1 cellular context compared by ENCODE assay signal in genomic region chr3:78919021-78919755, GRCh38.
TF ChIP-seq lines count a peak whose summit lies in the region.

No MANE protein-coding gene starts in this region.

TF ChIP-seq in HepG2, 621 proteins besides CTCF, POLR2A, EP300 and RAD21 (continued from another document):
- TF ChIP-seq ZBTB39 (CRISPR knock-in tag; IDR thresholded peaks at IDR 0.05) (peak; percentile 53; the same call in 1 of the 2 replicates), ZNF816 (CRISPR knock-in tag; IDR thresholded peaks at IDR 0.05; ENCODE audit: borderline replicate concordance) (no peak; the same call in 1 of the 2 replicates), ZBTB14 (CRISPR knock-in tag; IDR thresholded peaks at IDR 0.05) (no peak), DDIT3 (CRISPR knock-in tag; IDR thresholded peaks at IDR 0.05) (0 out of 2 replicates have a peak, but pooled peaks have one; percentile 61), NR1H2 (CRISPR knock-in tag; IDR thresholded peaks at IDR 0.05; ENCODE audit: borderline replicate concordance, low read depth) (no peak), HNF1A (IDR thresholded peaks at IDR 0.05; ENCODE audit: low read depth) (peak; percentile 54; the same call in 1 of the 2 replicates), HNF1A (CRISPR knock-in tag; IDR thresholded peaks at IDR 0.05; ENCODE audit: borderline replicate concordance) (no peak), SOX13 (IDR thresholded peaks at IDR 0.05) (peak; percentile 36; the same call in 1 of the 2 replicates), SOX13 (CRISPR knock-in tag; conservative IDR thresholded peaks at IDR 0.05 in 1 of 2, IDR thresholded peaks at IDR 0.05 in 1 of 2) (peak in 1 of 2 experiments; percentile 70; a peak in 1 of 4 replicates), FOSL2 (CRISPR knock-in tag; IDR thresholded peaks at IDR 0.05) (peak; percentile 91), NR2F6 (IDR thresholded peaks at IDR 0.05) (peak; percentile 66), NR2F6 (CRISPR knock-in tag; IDR thresholded peaks at IDR 0.05) (0 out of 2 replicates have a peak, but pooled peaks have one; percentile 34), ATF2 (CRISPR knock-in tag; IDR thresholded peaks at IDR 0.05) (0 out of 2 replicates have a peak, but pooled peaks have one; percentile 30)
